ENCODE assay signal across 4 cellular contexts in the genomic region with DNA sequence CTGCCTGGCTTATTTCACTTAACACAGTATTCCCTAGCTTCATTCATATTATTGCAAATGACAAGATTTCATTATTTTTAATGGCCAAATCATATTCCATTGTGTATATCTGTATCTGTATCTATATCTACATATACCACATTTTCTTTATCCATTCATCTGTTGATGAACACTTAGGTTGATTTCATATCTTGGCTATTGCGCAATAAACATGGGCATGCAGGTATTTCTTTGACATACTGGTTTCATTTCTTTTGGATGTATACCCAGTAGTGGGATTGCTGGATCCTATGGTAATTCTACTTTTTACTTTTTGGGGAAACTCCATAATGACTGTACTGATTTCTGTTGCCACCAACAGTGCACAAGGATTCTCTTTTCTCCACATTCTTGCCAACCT.
A peak's percentile ranks its signal among the peaks of the same experiment; 100 is the strongest.
TF ChIP-seq lines count a peak whose summit lies in the region.

No MANE protein-coding gene starts in this region.

TF ChIP-seq in A549, 52 proteins besides CTCF, POLR2A, EP300 and RAD21:
- TF ChIP-seq ZSCAN20 (CRISPR knock-in tag; IDR thresholded peaks at IDR 0.05) (no peak), CEBPB (IDR thresholded peaks at IDR 0.05) (peak; percentile 92 to 93; a peak in 3 of 4 replicates), HOXB13 (CRISPR knock-in tag; IDR thresholded peaks at IDR 0.05; ENCODE audit: low read depth) (no peak)

TF ChIP-seq in HCT116, 20 proteins besides CTCF, POLR2A, EP300 and RAD21:
- TF ChIP-seq CEBPB (IDR thresholded peaks at IDR 0.05; ENCODE audit: low read depth) (peak; percentile 78), FOSL1 (IDR thresholded peaks at IDR 0.05; ENCODE audit: low read depth) (no peak)

TF ChIP-seq in Ishikawa, 13 proteins besides CTCF, POLR2A, EP300 and RAD21:
- TF ChIP-seq CEBPB (IDR thresholded peaks at IDR 0.05) (peak; percentile 98), TEAD4 (IDR thresholded peaks at IDR 0.05) (no peak)

TF ChIP-seq in H1, 55 proteins besides CTCF, POLR2A, EP300 and RAD21:
- TF ChIP-seq GABPA (IDR thresholded peaks at IDR 0.05; ENCODE audit: borderline replicate concordance, insufficient read depth, low read length) = no peak
- TF ChIP-seq CTBP2 (IDR thresholded peaks at IDR 0.05; ENCODE audit: borderline replicate concordance, insufficient read depth, insufficient read length, low read length) = no peak
- TF ChIP-seq CEBPB (IDR thresholded peaks at IDR 0.05; ENCODE audit: low read depth, low read length) = peak; percentile 98
- no peak for TF ChIP-seq EGR1 (IDR thresholded peaks at IDR 0.05; ENCODE audit: borderline replicate concordance, low read depth, low read length)
